Comparison of ENCODE assay signal across 9 cellular contexts in genomic region chr19:15452111-15453047, GRCh38. TPM values are rescaled to one million over a fixed set of nuclear protein-coding genes. Genes with fewer than 3 reads are reported as not detected.
DNase-seq lines count a peak whose midpoint lies in the region; ATAC-seq and TF ChIP-seq lines count a peak whose summit lies in the region.
"Had no signal": no experiment of that assay in that cellular context is flagged by ENCODE, and none has a peak within 500 bp of the region (broad histone marks: within the 10 kb centered on the region; RNA-seq: fewer than 3 reads in every experiment).

No MANE protein-coding gene starts in this region.

- H3K4me1 ChIP-seq in HUES64 (ENCODE audit: insufficient read depth, low read length) (peaks cover 6% of the 10 kb centered on the region; the same call in 1 of the 2 replicates), adrenal gland (replicated peaks in 1 of 2) (peaks cover 7 to 10% of the 10 kb centered on the region in 2 donors), prostate gland (replicated peaks) (peaks cover 6% of the 10 kb centered on the region)

- DNase-seq in DMS114 treated with DMSO at 0.1 percent for 48 hours (lab: John Stamatoyannopoulos, UW; ENCODE audit: unreplicated experiment) (peak; percentile 40), adrenal gland (peak; percentile 93 to 97 (median 96)), left ventricle myocardium superior (peak; percentile 94), prostate gland (ENCODE audit: low spot score) (peak; percentile 59)
- DNase-seq in stimulated activated CD4-positive, alpha-beta T cell treated with anti-CD3 and anti-CD28 coated beads, Interleukin-2, amount 100 ng/mL, for 48 hours = no peak

- no peaks in the 10 kb centered on the region for H3K36me3 ChIP-seq in HUES64 (ENCODE audit: insufficient read depth, low read length)
- H3K36me3 ChIP-seq in adrenal gland (replicated peaks in 1 of 2) = no peaks in the 10 kb centered on the region
- no peaks in the 10 kb centered on the region for H3K36me3 ChIP-seq in prostate gland

- WGBS in HUES64 = 10% methylated on average over 36 of the region's 37 CpGs
- 23 to 33% (median 27%) methylated on average over 12 to 37 of the region's 37 CpGs for WGBS in adrenal gland, 4 donors
- 8% methylated on average over 37 of the region's 37 CpGs for WGBS in prostate gland

- no peak overlapping the region for H3K9ac ChIP-seq in HUES64 (ENCODE audit: low read depth, low read length)

- intact Hi-C loops in adrenal gland (cut with DNase I) = loop anchor here (5.0 to 10.0 kb wide), 2 partner anchors 102 to 105 kb away; no protein-coding TSS in a partner anchor
- intact Hi-C loops in left ventricle myocardium superior (cut with micrococcal nuclease) = no loop called here
- intact Hi-C loops in prostate gland (cut with DNase I) = loop anchor here (5.0 to 10.0 kb wide), 2 partner anchors 102 to 185 kb away; no protein-coding TSS in a partner anchor

- H3K4me3 ChIP-seq in HUES64 (ENCODE audit: low read length) (peak overlapping the region; percentile 46), adrenal gland (peak overlapping the region in 2 of 4 donors; percentile 38 to 61), prostate gland (peak overlapping the region; percentile 29 to 37)

- no peak for TF ChIP-seq CTCF in adrenal gland (IDR thresholded peaks at IDR 0.05)
- no peak for TF ChIP-seq CTCF in prostate gland (IDR thresholded peaks at IDR 0.05)

- no peaks in the 10 kb centered on the region for H3K9me3 ChIP-seq in HUES64 (ENCODE audit: insufficient read depth, low read depth, low read length)
- no peaks in the 10 kb centered on the region for H3K9me3 ChIP-seq in adrenal gland (replicated peaks in 1 of 3)
- H3K9me3 ChIP-seq in prostate gland = no peaks in the 10 kb centered on the region

- TF ChIP-seq POLR2A in adrenal gland (IDR thresholded peaks at IDR 0.05) (peak; percentile 80 to 94), prostate gland (IDR thresholded peaks at IDR 0.05) (peak; percentile 49)

- peaks cover 49% of the 10 kb centered on the region for H3K27me3 ChIP-seq in HUES64 (ENCODE audit: insufficient read depth, low read length)
- peaks cover 17% of the 10 kb centered on the region for H3K27me3 ChIP-seq in adrenal gland
- H3K27me3 ChIP-seq in prostate gland (replicated peaks; ENCODE audit: insufficient read depth) = no peaks in the 10 kb centered on the region

- ATAC-seq in left ventricle myocardium superior (peak; percentile 76), GM21423 (IDR thresholded peaks at IDR 0.05; ENCODE audit: unreplicated experiment) (no peak), GM21723 (IDR thresholded peaks at IDR 0.05; ENCODE audit: unreplicated experiment) (no peak)
- ATAC-seq: T-cell had no signal

- H3K27ac ChIP-seq in HUES64 (ENCODE audit: low read depth, low read length) (no peak overlapping the region), adrenal gland (peak overlapping the region in 4 of 5 donors; percentile 66 to 87 (median 86)), prostate gland (peak overlapping the region; percentile 6 to 49)

RNA-seq across cellular contexts. Expression of gene WIZ, which starts 2.6 kb away (rescaled TPM):
- 30.4 TPM for polyA plus RNA-seq in HUES64 (2013, experiment 1 of 2)
- polyA plus RNA-seq in HUES64 (2013, experiment 2 of 2) = 32.7 TPM
- total RNA-seq in adrenal gland (10 to 100 TPM; 22.6 to 49.2 (median 36.3) TPM), left ventricle myocardium superior (32.2 TPM), prostate gland (10 to 100 TPM; 55.9 to 93.3 TPM)
- 10 to 100 TPM in 2 of 3 donors, 1 to 10 TPM in 1; 7.9 to 48.1 (median 28.3) TPM for polyA plus RNA-seq in adrenal gland

RNA-seq across cellular contexts. Expression of gene RASAL3, which starts 12.0 kb away (rescaled TPM):
- not detected for polyA plus RNA-seq in HUES64 (2013, experiment 1 of 2)
- not detected for polyA plus RNA-seq in HUES64 (2013, experiment 2 of 2)
- total RNA-seq in adrenal gland = 1 to 10 TPM; 2.6 to 7.6 (median 5.5) TPM
- polyA plus RNA-seq in adrenal gland = 10 to 100 TPM in 1 of 3 donors, 1 to 10 TPM in 2; 1.1 to 20.5 (median 5.7) TPM
- 2.0 TPM for total RNA-seq in left ventricle myocardium superior
- 1 to 10 TPM; 2.8 to 4.3 TPM for total RNA-seq in prostate gland

RNA-seq across cellular contexts. Expression of gene PGLYRP2, which starts 26.9 kb away (rescaled TPM):
- polyA plus RNA-seq in HUES64 (2013, experiment 1 of 2) = not detected
- not detected for polyA plus RNA-seq in HUES64 (2013, experiment 2 of 2)
- total RNA-seq in adrenal gland (not detected), left ventricle myocardium superior (not detected), prostate gland (10 to 100 TPM in 1 of 2 donors, 1 to 10 TPM in 1; 9.2 to 31.9 TPM)
- polyA plus RNA-seq in adrenal gland = not detected

RNA-seq across cellular contexts. Expression of gene AKAP8L, which starts 33.6 kb away (rescaled TPM):
- 58.4 TPM for polyA plus RNA-seq in HUES64 (2013, experiment 1 of 2)
- polyA plus RNA-seq in HUES64 (2013, experiment 2 of 2) = 70.2 TPM
- total RNA-seq in adrenal gland (100 to 1,000 TPM in 5 of 8 donors, 10 to 100 TPM in 3; 48.3 to 206 (median 131) TPM), left ventricle myocardium superior (82.5 TPM), prostate gland (100 to 1,000 TPM; 107 to 269 TPM)
- 100 to 1,000 TPM in 2 of 3 donors, 10 to 100 TPM in 1; 60.5 to 652 (median 264) TPM for polyA plus RNA-seq in adrenal gland

RNA-seq across cellular contexts. Expression of gene CYP4F22, which starts 55.9 kb away (rescaled TPM):
- not detected for polyA plus RNA-seq in HUES64 (2013, experiment 1 of 2)
- polyA plus RNA-seq in HUES64 (2013, experiment 2 of 2) = not detected
- under 1 TPM in 2 of 8 donors, not detected in 6; 0.11 to 0.34 TPM for total RNA-seq in adrenal gland
- not detected for polyA plus RNA-seq in adrenal gland
- not detected for total RNA-seq in left ventricle myocardium superior
- 10 to 100 TPM; 28.9 to 48.1 TPM for total RNA-seq in prostate gland

Comparison
In these comparisons a context has a peak if more than half of its experiments do, and no peak if none do; other contexts are left out.
1. DNase-seq: peak in DMS114 treated with DMSO at 0.1 percent for 48 hours (single experiment), adrenal gland (7 of 7), left ventricle myocardium superior (single experiment) and prostate gland (single experiment); none in stimulated activated CD4-positive, alpha-beta T cell treated with anti-CD3 and anti-CD28 coated beads, Interleukin-2, amount 100 ng/mL, for 48 hours (0 of 2).
2. RNA of gene PGLYRP2, which starts 26.9 kb away (total RNA-seq): 9.2 to 31.9 TPM in prostate gland; not detected in adrenal gland and not detected in left ventricle myocardium superior (single experiment); every median in the first group is over 4 times any median in the second.